ENCODE assay signal across 12 cellular contexts in the genomic region with DNA sequence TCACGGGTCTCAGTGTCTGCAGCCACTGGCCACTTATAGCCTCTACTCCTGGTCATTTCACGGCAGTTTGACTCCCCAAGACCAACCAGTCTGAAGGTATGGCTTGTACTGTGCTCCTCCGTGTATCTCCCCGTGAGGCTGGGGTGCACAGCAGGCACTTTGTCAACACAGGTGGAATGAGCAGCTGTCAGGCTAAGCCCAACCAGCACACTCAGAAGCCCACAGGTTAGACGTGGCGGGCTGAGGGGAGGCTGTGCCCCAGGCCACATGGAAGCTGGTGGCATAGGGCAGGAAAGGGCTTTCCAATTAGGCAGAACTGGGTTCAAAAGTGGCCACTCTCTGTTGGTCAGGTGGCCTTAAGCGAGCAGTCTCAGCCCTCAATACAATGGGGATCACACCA. TPM values are rescaled to one million over a fixed set of nuclear protein-coding genes. Genes with fewer than 3 reads are reported as not detected.
DNase-seq lines count a peak whose midpoint lies in the region; ATAC-seq, FAIRE-seq and TF ChIP-seq lines count a peak whose summit lies in the region.
"Had no signal": no experiment of that assay in that cellular context is flagged by ENCODE, and none has a peak within 500 bp of the region (broad histone marks: within the 10 kb centered on the region; RNA-seq: fewer than 3 reads in every experiment).

No MANE protein-coding gene starts in this region.

- H3K27ac Mint-ChIP-seq in activated B cell treated with CpG ODN at 0.5 μM for 24 hours: peak overlapping the region; percentile 80
- no peak overlapping the region for H3K27ac Mint-ChIP-seq in activated CD4-positive, alpha-beta memory T cell treated with anti-CD3 and anti-CD28 coated beads, Interleukin-2, amount 10 ng/mL, durations not matched to agents 7 days and 5 days
- no peak overlapping the region for H3K27ac Mint-ChIP-seq in activated T-helper 2 cell treated with anti-CD3 and anti-CD28 coated beads, Interferon-gamma antibody, Interleukin-2, Interleukin-4, amounts not matched to agents 10 μg/mL and 5 μg/mL and 100 μg/mL, durations not matched to agents 14 hours and 24 hours and 36 hours

- CTCF ChIA-PET in activated B cell treated with CpG ODN at 0.5 μM for 24 hours (lab: Charles Lee): interaction anchor here (1.2 to 24.5 kb wide), 3 partner anchors 85 to 161 kb away, joined by 3 to 1010 read pairs (median 5); no protein-coding TSS in a partner anchor
- CTCF ChIA-PET in activated CD4-positive, alpha-beta memory T cell treated with anti-CD3 and anti-CD28 coated beads, Interleukin-2, amount 10 ng/mL, durations not matched to agents 7 days and 5 days (lab: Charles Lee): no interaction called here

- peak overlapping the region; percentile 76 for H3K4me3 Mint-ChIP-seq in activated B cell treated with CpG ODN at 0.5 μM for 24 hours
- H3K4me3 Mint-ChIP-seq in activated CD4-positive, alpha-beta memory T cell treated with anti-CD3 and anti-CD28 coated beads, Interleukin-2, amount 10 ng/mL, durations not matched to agents 7 days and 5 days: no peak overlapping the region
- no peak overlapping the region for H3K4me3 Mint-ChIP-seq in activated T-helper 2 cell treated with anti-CD3 and anti-CD28 coated beads, Interferon-gamma antibody, Interleukin-2, Interleukin-4, amounts not matched to agents 10 μg/mL and 5 μg/mL and 100 μg/mL, durations not matched to agents 14 hours and 24 hours and 36 hours (ENCODE audit: low read depth)
- H3K4me3 Mint-ChIP-seq: natural killer cell treated with Interleukin-12 subunit alpha and Interleukin-12 subunit beta and Interleukin-15 and Interleukin-18, amount 100 ng/mL, for 72 hours had no signal

- H3K4me1 ChIP-seq in neutrophil (ENCODE audit: control insufficient read depth in 1 of 2, insufficient read depth in 1 of 2, low read depth in 1 of 2, low read length in 1 of 2) (peaks cover 96% of the 10 kb centered on the region in 2 experiments), upper lobe of right lung (peaks cover 44% of the 10 kb centered on the region)
- H3K4me1 ChIP-seq: Caco-2 had no signal

- H3K9me3 Mint-ChIP-seq in activated B cell treated with CpG ODN at 0.5 μM for 24 hours: no peaks in the 10 kb centered on the region
- H3K9me3 Mint-ChIP-seq in activated CD4-positive, alpha-beta memory T cell treated with anti-CD3 and anti-CD28 coated beads, Interleukin-2, amount 10 ng/mL, durations not matched to agents 7 days and 5 days: no peaks in the 10 kb centered on the region
- H3K9me3 Mint-ChIP-seq in activated T-helper 2 cell treated with anti-CD3 and anti-CD28 coated beads, Interferon-gamma antibody, Interleukin-2, Interleukin-4, amounts not matched to agents 10 μg/mL and 5 μg/mL and 100 μg/mL, durations not matched to agents 14 hours and 24 hours and 36 hours: no peaks in the 10 kb centered on the region
- H3K9me3 Mint-ChIP-seq: natural killer cell treated with Interleukin-12 subunit alpha and Interleukin-12 subunit beta and Interleukin-15 and Interleukin-18, amount 100 ng/mL, for 72 hours had no signal

- H3K9me3 ChIP-seq in neutrophil (no peaks in the 10 kb centered on the region), upper lobe of right lung (no peaks in the 10 kb centered on the region)
- H3K9me3 ChIP-seq: Caco-2 had no signal

- H3K27me3 ChIP-seq in neutrophil (no peaks in the 10 kb centered on the region), upper lobe of right lung (no peaks in the 10 kb centered on the region)

- FAIRE-seq in GM12891 (lab: Jason Lieb, UNC): peak; percentile 9
- FAIRE-seq: endothelial cell of umbilical vein had no signal

- H3K4me1 Mint-ChIP-seq in activated B cell treated with CpG ODN at 0.5 μM for 24 hours: peaks cover 97% of the 10 kb centered on the region
- H3K4me1 Mint-ChIP-seq in activated CD4-positive, alpha-beta memory T cell treated with anti-CD3 and anti-CD28 coated beads, Interleukin-2, amount 10 ng/mL, durations not matched to agents 7 days and 5 days: no peaks in the 10 kb centered on the region
- peaks cover 8% of the 10 kb centered on the region for H3K4me1 Mint-ChIP-seq in activated T-helper 2 cell treated with anti-CD3 and anti-CD28 coated beads, Interferon-gamma antibody, Interleukin-2, Interleukin-4, amounts not matched to agents 10 μg/mL and 5 μg/mL and 100 μg/mL, durations not matched to agents 14 hours and 24 hours and 36 hours (ENCODE audit: low read depth)

- DNase-seq in GM12891 (ENCODE audit: insufficient read length, low spot score) (no peak), NCI-H146 treated with DMSO at 0.1 percent for 48 hours (lab: John Stamatoyannopoulos, UW; ENCODE audit: unreplicated experiment) (peak; percentile 80), activated B cell treated with CpG ODN at 0.5 μM for 24 hours (no peak), upper lobe of right lung (no peak)
- DNase-seq in activated CD4-positive, alpha-beta memory T cell treated with anti-CD3 and anti-CD28 coated beads, Interleukin-2, amount 10 ng/mL, durations not matched to agents 7 days and 5 days: no peak
- DNase-seq in activated T-helper 2 cell treated with anti-CD3 and anti-CD28 coated beads, Interferon-gamma antibody, Interleukin-2, Interleukin-4, amounts not matched to agents 10 μg/mL and 5 μg/mL and 100 μg/mL, durations not matched to agents 14 hours and 24 hours and 36 hours (ENCODE audit: low spot score): no peak
- DNase-seq: Caco-2, PC-9, T-helper 2 cell had no signal

- H3K27ac ChIP-seq in neutrophil: peak overlapping the region; percentile 79
- H3K27ac ChIP-seq in upper lobe of right lung: no peak overlapping the region
- H3K27ac ChIP-seq: PC-9 had no signal

- peaks cover 72% of the 10 kb centered on the region for H3K36me3 ChIP-seq in neutrophil
- H3K36me3 ChIP-seq in upper lobe of right lung: no peaks in the 10 kb centered on the region

- ATAC-seq in activated B cell treated with CpG ODN at 0.5 μM for 24 hours (ENCODE audit: low read depth) (no peak), upper lobe of right lung (no peak)

- H3K27me3 Mint-ChIP-seq in activated B cell treated with CpG ODN at 0.5 μM for 24 hours: no peaks in the 10 kb centered on the region
- H3K27me3 Mint-ChIP-seq in activated CD4-positive, alpha-beta memory T cell treated with anti-CD3 and anti-CD28 coated beads, Interleukin-2, amount 10 ng/mL, durations not matched to agents 7 days and 5 days: peaks cover 16% of the 10 kb centered on the region
- peaks cover 16% of the 10 kb centered on the region for H3K27me3 Mint-ChIP-seq in activated T-helper 2 cell treated with anti-CD3 and anti-CD28 coated beads, Interferon-gamma antibody, Interleukin-2, Interleukin-4, amounts not matched to agents 10 μg/mL and 5 μg/mL and 100 μg/mL, durations not matched to agents 14 hours and 24 hours and 36 hours (ENCODE audit: low read depth)

- peak overlapping the region in 1 of 2 experiments; percentile 38 for H3K4me3 ChIP-seq in neutrophil (ENCODE audit: low read depth in 1 of 2, low read length in 1 of 2)
- H3K4me3 ChIP-seq in upper lobe of right lung: no peak overlapping the region
- H3K4me3 ChIP-seq: PC-9 had no signal

- TF ChIP-seq POLR2A in GM12891 (IDR thresholded peaks at IDR 0.05; ENCODE audit: low read depth, low read length): no peak

- intact Hi-C loops in activated B cell treated with CpG ODN at 0.5 μM for 24 hours (cut with micrococcal nuclease) (loop anchor here (1.0 to 10.0 kb wide), 6 partner anchors 9 to 1761 kb away; a partner anchor contains a TSS), upper lobe of right lung (cut with DNase I) (no loop called here)
- intact Hi-C loops in activated T-helper 2 cell treated with anti-CD3 and anti-CD28 coated beads, Interferon-gamma antibody, Interleukin-2, Interleukin-4, amounts not matched to agents 10 μg/mL and 5 μg/mL and 100 μg/mL, durations not matched to agents 14 hours and 24 hours and 36 hours (cut with micrococcal nuclease): no loop called here

- TF ChIP-seq CTCF in activated B cell treated with CpG ODN at 0.5 μM for 24 hours (IDR thresholded peaks at IDR 0.05) (no peak), neutrophil (IDR thresholded peaks at IDR 0.05) (no peak), upper lobe of right lung (IDR thresholded peaks at IDR 0.05) (no peak)

- POLR2A ChIA-PET in activated B cell treated with CpG ODN at 0.5 μM for 24 hours (lab: Charles Lee): interaction anchor here (0.7 to 1.8 kb wide), 9 partner anchors 14 to 905 kb away, joined by 3 to 17 read pairs (median 4); no protein-coding TSS in a partner anchor
- POLR2A ChIA-PET in activated CD4-positive, alpha-beta memory T cell treated with anti-CD3 and anti-CD28 coated beads, Interleukin-2, amount 10 ng/mL, durations not matched to agents 7 days and 5 days (lab: Charles Lee): no interaction called here

- H3K36me3 Mint-ChIP-seq in activated B cell treated with CpG ODN at 0.5 μM for 24 hours (ENCODE audit: low read depth): peaks cover 29% of the 10 kb centered on the region
- H3K36me3 Mint-ChIP-seq in activated CD4-positive, alpha-beta memory T cell treated with anti-CD3 and anti-CD28 coated beads, Interleukin-2, amount 10 ng/mL, durations not matched to agents 7 days and 5 days (ENCODE audit: low read depth): no peaks in the 10 kb centered on the region
- no peaks in the 10 kb centered on the region for H3K36me3 Mint-ChIP-seq in activated T-helper 2 cell treated with anti-CD3 and anti-CD28 coated beads, Interferon-gamma antibody, Interleukin-2, Interleukin-4, amounts not matched to agents 10 μg/mL and 5 μg/mL and 100 μg/mL, durations not matched to agents 14 hours and 24 hours and 36 hours (ENCODE audit: low read depth)
- H3K36me3 Mint-ChIP-seq: natural killer cell treated with Interleukin-12 subunit alpha and Interleukin-12 subunit beta and Interleukin-15 and Interleukin-18, amount 100 ng/mL, for 72 hours had no signal

TF ChIP-seq in GM12891, 5 proteins besides CTCF, POLR2A, EP300 and RAD21:
- TF ChIP-seq TAF1 (IDR thresholded peaks at IDR 0.05; ENCODE audit: low read depth, low read length) (no peak), POLR2AphosphoS5 (IDR thresholded peaks at IDR 0.05; ENCODE audit: low read depth, low read length) (no peak), POU2F2 (IDR thresholded peaks at IDR 0.05; ENCODE audit: low read depth, low read length) (no peak), SPI1 (IDR thresholded peaks at IDR 0.05; ENCODE audit: low read depth, low read length) (no peak), PAX5 (IDR thresholded peaks at IDR 0.05; ENCODE audit: insufficient read depth, low read length, severe bottlenecking) (no peak)

RNA-seq across cellular contexts. Expression of a gene that starts 7.0 kb away (rescaled TPM):
- 0.42 TPM for polyA plus RNA-seq in GM12891 (2012; ENCODE audit: low read depth, missing spikeins)
- 145 and 175 TPM in 2 replicates for total RNA-seq in activated B cell treated with CpG ODN at 0.5 μM for 24 hours
- total RNA-seq in activated CD4-positive, alpha-beta memory T cell treated with anti-CD3 and anti-CD28 coated beads, Interleukin-2, amount 10 ng/mL, durations not matched to agents 7 days and 5 days: under 1 TPM; 0.73 to 0.81 TPM
- 110 TPM for total RNA-seq in upper lobe of right lung
- 4.6 and 5.0 TPM in 2 replicates for total RNA-seq in activated T-helper 2 cell treated with anti-CD3 and anti-CD28 coated beads, Interferon-gamma antibody, Interleukin-2, Interleukin-4, amounts not matched to agents 10 μg/mL and 5 μg/mL and 100 μg/mL, durations not matched to agents 14 hours and 24 hours and 36 hours

Comparison
In these comparisons a context has a peak if more than half of its experiments do, and no peak if none do; other contexts are left out.
1. RNA of a gene that starts 7.0 kb away (total RNA-seq): 145 to 175 TPM in activated B cell treated with CpG ODN at 0.5 μM for 24 hours and 110 TPM in upper lobe of right lung (single experiment); 4.6 to 5.0 TPM in activated T-helper 2 cell treated with anti-CD3 and anti-CD28 coated beads, Interferon-gamma antibody, Interleukin-2, Interleukin-4, amounts not matched to agents 10 μg/mL and 5 μg/mL and 100 μg/mL, durations not matched to agents 14 hours and 24 hours and 36 hours and 0.73 to 0.81 TPM in activated CD4-positive, alpha-beta memory T cell treated with anti-CD3 and anti-CD28 coated beads, Interleukin-2, amount 10 ng/mL, durations not matched to agents 7 days and 5 days; every median in the first group is over 10 times any median in the second.